Comparison of ENCODE assay signal across 10 cellular contexts in genomic region chr2:237617305-237617982, GRCh38. TPM values are rescaled to one million over a fixed set of nuclear protein-coding genes. Genes with fewer than 3 reads are reported as not detected.
DNase-seq lines count a peak whose midpoint lies in the region; ATAC-seq and TF ChIP-seq lines count a peak whose summit lies in the region.
"Had no signal": no experiment of that assay in that cellular context is flagged by ENCODE, and none has a peak within 500 bp of the region (broad histone marks: within the 10 kb centered on the region; RNA-seq: fewer than 3 reads in every experiment).

No MANE protein-coding gene starts in this region.

- H3K9me3 ChIP-seq in heart left ventricle (no peaks in the 10 kb centered on the region), neural cell (ENCODE audit: low read length) (no peaks in the 10 kb centered on the region)

- H3K4me3 ChIP-seq in heart left ventricle (no peak overlapping the region), brain microvascular endothelial cell (ENCODE audit: low read depth, low read length) (no peak overlapping the region), neural cell (ENCODE audit: low read length) (peak overlapping the region; percentile 31), lower leg skin (ENCODE audit: low read depth, poor library complexity, severe bottlenecking) (no peak overlapping the region)

- intact Hi-C loops in heart left ventricle (cut with DNase I), result loop anchor here in 1 of 10 donors (2.0 kb wide), 1 partner anchor 17 kb away; no protein-coding TSS in a partner anchor
- intact Hi-C loops in left ventricle myocardium superior (cut with micrococcal nuclease), result no loop called here
- intact Hi-C loops in lower leg skin (cut with DNase I; ENCODE audit: low total_unique reads), result no loop called here

- no peak for TF ChIP-seq CTCF in heart left ventricle (IDR thresholded peaks at IDR 0.05)
- no peak for TF ChIP-seq CTCF in brain microvascular endothelial cell (IDR thresholded peaks at IDR 0.05; ENCODE audit: low read depth, low read length, missing control alignments)
- TF ChIP-seq CTCF in neural cell (IDR thresholded peaks at IDR 0.05; ENCODE audit: poor library complexity, severe bottlenecking), result no peak
- no peak for TF ChIP-seq CTCF in lower leg skin (IDR thresholded peaks at IDR 0.05)

- TF ChIP-seq RAD21 in neural cell (conservative IDR thresholded peaks at IDR 0.05), result no peak

- TF ChIP-seq EP300 in neural cell (conservative IDR thresholded peaks at IDR 0.05; ENCODE audit: poor library complexity, severe bottlenecking), result no peak

- H3K27ac ChIP-seq in heart left ventricle (peak overlapping the region; percentile 39 to 92 (median 85)), brain microvascular endothelial cell (peak overlapping the region; percentile 70), neural cell (ENCODE audit: low read length) (peak overlapping the region; percentile 38)

- no peak overlapping the region for H3K9ac ChIP-seq in neural cell (ENCODE audit: low read length)

- H4K20me1 ChIP-seq in neural cell (ENCODE audit: insufficient read depth), result no peaks in the 10 kb centered on the region

- peak overlapping the region; percentile 12 for H3K4me2 ChIP-seq in neural cell (ENCODE audit: low read length)

- DNase-seq in heart left ventricle (no peak), left ventricle myocardium superior (no peak), brain microvascular endothelial cell (no peak), Ammon's horn (ENCODE audit: low spot score) (no peak), ecto neural progenitor cell (ENCODE audit: low spot score) (no peak), lower leg skin (ENCODE audit: low spot score in 2 of 2) (no peak)
- DNase-seq: activated naive CD4-positive, alpha-beta T cell treated with anti-CD3 and anti-CD28 coated beads for 36 hours; NK-92 treated with Interleukin-12 subunit alpha and Interleukin-12 subunit beta, amount 100 ng/mL, for 24 hours had no signal

- H2AFZ ChIP-seq in neural cell (ENCODE audit: low read depth, low read length), result no peak overlapping the region

- H3K9me2 ChIP-seq in neural cell (ENCODE audit: insufficient read depth, low read length), result no peaks in the 10 kb centered on the region

- peaks cover 5 to 56% (median 40%) of the 10 kb centered on the region in 12 donors for H3K4me1 ChIP-seq in heart left ventricle

- H3K36me3 ChIP-seq in heart left ventricle (no peaks in the 10 kb centered on the region), brain microvascular endothelial cell (replicated peaks) (no peaks in the 10 kb centered on the region), neural cell (ENCODE audit: insufficient read depth, low read length) (no peaks in the 10 kb centered on the region)

- ATAC-seq in heart left ventricle (peak in 2 of 4 donors; percentile 5 to 16), left ventricle myocardium superior (no peak), HG03521 (IDR thresholded peaks at IDR 0.05; ENCODE audit: unreplicated experiment) (no peak)

- TF ChIP-seq POLR2A in heart left ventricle (IDR thresholded peaks at IDR 0.05), result no peak
- no peak for TF ChIP-seq POLR2A in lower leg skin (IDR thresholded peaks at IDR 0.05)

- in situ Hi-C loops in brain microvascular endothelial cell (cut with HindIII; ENCODE audit: low pct_ligation_motif_present, low sequenced_read_pairs), result no loop called here

- H3K79me2 ChIP-seq in neural cell (replicated peaks; ENCODE audit: insufficient read depth, low read length), result no peaks in the 10 kb centered on the region

- no peaks in the 10 kb centered on the region for H3F3A ChIP-seq in neural cell (ENCODE audit: insufficient read depth, low read length, poor library complexity, severe bottlenecking)

- WGBS in heart left ventricle, 4 donors, result 54 to 67% (median 59%) methylated on average over 10 of the region's 10 CpGs
- 61 to 64% methylated on average over 10 of the region's 10 CpGs for WGBS in lower leg skin, 2 donors

- no peaks in the 10 kb centered on the region for H3K27me3 ChIP-seq in heart left ventricle
- H3K27me3 ChIP-seq in brain microvascular endothelial cell (replicated peaks), result no peaks in the 10 kb centered on the region
- no peaks in the 10 kb centered on the region for H3K27me3 ChIP-seq in neural cell (ENCODE audit: insufficient read depth, low read depth, low read length)

TF ChIP-seq in neural cell, 6 proteins besides CTCF, POLR2A, EP300 and RAD21:
- TF ChIP-seq POLR2AphosphoS5 (IDR thresholded peaks at IDR 0.05) (no peak), REST (IDR thresholded peaks at IDR 0.05; ENCODE audit: borderline replicate concordance) (no peak), SMC3 (conservative IDR thresholded peaks at IDR 0.05; ENCODE audit: poor library complexity) (no peak), EZH2 (IDR thresholded peaks at IDR 0.05; ENCODE audit: borderline replicate concordance, insufficient read depth, low read length, poor library complexity, severe bottlenecking) (no peak), MXI1 (conservative IDR thresholded peaks at IDR 0.05; ENCODE audit: poor library complexity, severe bottlenecking) (no peak), TAF1 (IDR thresholded peaks at IDR 0.05; ENCODE audit: low read depth) (no peak)

RNA-seq across cellular contexts. Expression of gene LRRFIP1, which starts 9.9 kb away (rescaled TPM):
- total RNA-seq in heart left ventricle, result 100 to 1,000 TPM in 8 of 9 donors, 10 to 100 TPM in 1; 78.7 to 151 (median 111) TPM
- polyA plus RNA-seq in heart left ventricle, result 100 to 1,000 TPM in 1 of 2 donors, 10 to 100 TPM in 1; 87.6 to 128 TPM
- total RNA-seq in left ventricle myocardium superior, result 101 TPM
- 88.2 and 96.3 TPM in 2 replicates for polyA plus RNA-seq in neural cell
- 69.4 and 93.9 TPM in 2 replicates for polyA minus RNA-seq in neural cell
- total RNA-seq in lower leg skin, result 10 to 100 TPM; 45.5 to 88.0 (median 67.5) TPM

RNA-seq across cellular contexts. Expression of gene RAB17, which starts 26.9 kb away (rescaled TPM):
- total RNA-seq in heart left ventricle, result 1 to 10 TPM; 1.1 to 7.3 (median 3.6) TPM
- 1 to 10 TPM; 5.6 TPM for polyA plus RNA-seq in heart left ventricle
- total RNA-seq in left ventricle myocardium superior, result 3.2 TPM
- 1.1 TPM in 1 of 2 replicates, not detected in the other for polyA plus RNA-seq in neural cell
- not detected in 2 replicates for polyA minus RNA-seq in neural cell
- total RNA-seq in lower leg skin, result 1 to 10 TPM; 1.7 to 6.3 (median 2.8) TPM
- total RNA-seq: activated naive CD4-positive, alpha-beta T cell treated with anti-CD3 and anti-CD28 coated beads for 36 hours had no signal

RNA-seq across cellular contexts. Expression of gene PRLH, which starts 51.1 kb away (rescaled TPM):
- total RNA-seq in heart left ventricle (not detected), left ventricle myocardium superior (not detected), lower leg skin (not detected)
- polyA plus RNA-seq in heart left ventricle (not detected), neural cell (not detected in 2 replicates)
- not detected in 2 replicates for polyA minus RNA-seq in neural cell
- total RNA-seq: activated naive CD4-positive, alpha-beta T cell treated with anti-CD3 and anti-CD28 coated beads for 36 hours had no signal
